In the genomic region with DNA sequence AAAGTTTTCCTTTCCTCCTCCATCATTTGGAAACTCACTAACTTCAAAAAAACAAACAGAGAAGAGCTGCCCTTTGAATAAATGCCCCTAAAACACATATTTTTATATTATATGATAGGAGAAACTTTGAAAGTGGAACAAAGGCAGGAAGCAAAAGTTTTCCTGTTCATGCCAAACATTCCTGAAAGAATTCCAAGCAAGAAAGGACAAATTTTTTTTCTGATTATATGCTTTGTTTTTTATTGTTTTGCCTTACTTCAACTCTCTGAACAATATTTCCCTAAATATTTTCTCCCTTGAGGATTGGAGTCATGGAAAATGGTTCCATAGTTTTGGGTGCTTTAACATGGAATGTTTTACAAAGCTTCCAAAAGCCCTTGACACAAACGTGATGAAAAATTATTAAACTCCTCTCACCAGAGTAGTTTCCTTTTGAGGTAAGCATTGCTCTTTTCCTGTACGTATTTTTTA, we compare ENCODE assay signal across 20 cellular contexts.
DNase-seq lines count a peak whose midpoint lies in the region; FAIRE-seq and TF ChIP-seq lines count a peak whose summit lies in the region.
"Had no signal": no experiment of that assay in that cellular context is flagged by ENCODE, and none has a peak within 500 bp of the region (broad histone marks: within the 10 kb centered on the region; RNA-seq: fewer than 3 reads in every experiment).

No MANE protein-coding gene starts in this region.

- DNase-seq in SJSA1 (ENCODE audit: low read depth in 1 of 2, low spot score in 2 of 2) (peak in 1 of 2 experiments; percentile 37), dermis microvascular lymphatic vessel endothelial cell (ENCODE audit: low read depth in 2 of 2) (peak; percentile 75 to 78), mesendoderm (no peak), type B pancreatic cell (ENCODE audit: extremely low spot score, unreplicated experiment) (no peak), SJCRH30 (no peak), small intestine (no peak)
- DNase-seq: Calu3; CD4-positive, alpha-beta T cell; Kasumi-1; NCI-H1105 treated with DMSO at 0.1 percent for 48 hours; NCI-H1694 treated with DMSO at 0.1 percent for 48 hours; NCI-H2107; NCI-H226; NCI-H524 treated with DMSO at 0.1 percent for 48 hours; SHP77 had no signal

- no peak overlapping the region for H2BK120ac ChIP-seq in mesendoderm (ENCODE audit: low read depth, low read length)

- no peaks in the 10 kb centered on the region for H3K79me1 ChIP-seq in mesendoderm (ENCODE audit: low read length)

- no peak for TF ChIP-seq CTCF in type B pancreatic cell (conservative IDR thresholded peaks at IDR 0.05)

- H2BK15ac ChIP-seq in mesendoderm (replicated peaks; ENCODE audit: low read depth) = no peak overlapping the region

- peak overlapping the region; percentile 61 for H3K27ac ChIP-seq in SJSA1
- no peak overlapping the region for H3K27ac ChIP-seq in mesendoderm (ENCODE audit: low read depth, low read length)
- H3K27ac ChIP-seq in SJCRH30 = no peak overlapping the region
- no peak overlapping the region for H3K27ac ChIP-seq in small intestine (ENCODE audit: low read depth in 1 of 2, low read length in 1 of 2)

- H3K4me3 Mint-ChIP-seq in type B pancreatic cell = no peak overlapping the region
- H3K4me3 Mint-ChIP-seq: B cell; CD4-positive, alpha-beta T cell; IgD-negative memory B cell had no signal

- no peak overlapping the region for H2AK5ac ChIP-seq in mesendoderm (ENCODE audit: low read length)

- H3K9ac ChIP-seq in mesendoderm (ENCODE audit: low read length) (no peak overlapping the region), skeletal muscle satellite cell (ENCODE audit: low read depth, low read length) (peak overlapping the region; percentile 23)

- H4K5ac ChIP-seq in mesendoderm (ENCODE audit: low read length) = no peak overlapping the region

- H3K36me3 ChIP-seq in SJSA1 = no peaks in the 10 kb centered on the region
- H3K36me3 ChIP-seq in mesendoderm (ENCODE audit: control insufficient read depth, insufficient read depth, low read length) = no peaks in the 10 kb centered on the region
- H3K36me3 ChIP-seq in skeletal muscle satellite cell (ENCODE audit: insufficient read depth, low read length) = no peaks in the 10 kb centered on the region
- no peaks in the 10 kb centered on the region for H3K36me3 ChIP-seq in SJCRH30
- no peaks in the 10 kb centered on the region for H3K36me3 ChIP-seq in small intestine (ENCODE audit: control insufficient read depth in 2 of 2, insufficient read depth in 2 of 2, low read length in 2 of 2)
- H3K36me3 ChIP-seq: HAP-1 had no signal

- H3K27ac Mint-ChIP-seq in type B pancreatic cell = no peak overlapping the region
- H3K27ac Mint-ChIP-seq: B cell; CD4-positive, alpha-beta T cell; IgD-negative memory B cell had no signal

- peaks cover 9% of the 10 kb centered on the region for H3K4me1 ChIP-seq in SJSA1 (replicated peaks)
- H3K4me1 ChIP-seq in mesendoderm (ENCODE audit: control insufficient read depth, low read depth, low read length) = peaks cover 3% of the 10 kb centered on the region
- H3K4me1 ChIP-seq in skeletal muscle satellite cell (ENCODE audit: control insufficient read depth, insufficient read depth, low read length) = peaks cover 11% of the 10 kb centered on the region
- peaks cover 4% of the 10 kb centered on the region for H3K4me1 ChIP-seq in SJCRH30
- no peaks in the 10 kb centered on the region for H3K4me1 ChIP-seq in small intestine (ENCODE audit: control insufficient read depth in 2 of 2, insufficient read depth in 1 of 2, low read depth in 1 of 2, low read length in 1 of 2)
- H3K4me1 ChIP-seq: HAP-1 had no signal

- H3K79me2 ChIP-seq in mesendoderm (ENCODE audit: control insufficient read depth, insufficient read depth, low read length) = no peaks in the 10 kb centered on the region

- no peaks in the 10 kb centered on the region for H3K9me3 ChIP-seq in SJSA1 (replicated peaks)
- no peaks in the 10 kb centered on the region for H3K9me3 ChIP-seq in skeletal muscle satellite cell (replicated peaks; ENCODE audit: low read length)
- no peaks in the 10 kb centered on the region for H3K9me3 ChIP-seq in SJCRH30 (replicated peaks)
- no peaks in the 10 kb centered on the region for H3K9me3 ChIP-seq in small intestine (ENCODE audit: control insufficient read depth, low read depth)
- H3K9me3 ChIP-seq: HAP-1 had no signal

- H2BK5ac ChIP-seq in mesendoderm (ENCODE audit: low read length) = no peak overlapping the region

- H3K23ac ChIP-seq in mesendoderm (ENCODE audit: low read length) = no peak overlapping the region

- no peak overlapping the region for H3K4me3 ChIP-seq in SJSA1
- no peak overlapping the region for H3K4me3 ChIP-seq in mesendoderm (ENCODE audit: low read length)
- no peak overlapping the region for H3K4me3 ChIP-seq in skeletal muscle satellite cell (ENCODE audit: low read length)
- no peak overlapping the region for H3K4me3 ChIP-seq in SJCRH30
- no peak overlapping the region for H3K4me3 ChIP-seq in small intestine (ENCODE audit: low read depth in 1 of 2, low read length in 2 of 2)
- H3K4me3 ChIP-seq: HAP-1 had no signal

- H3K9me3 Mint-ChIP-seq in type B pancreatic cell = peaks cover 9% of the 10 kb centered on the region
- H3K9me3 Mint-ChIP-seq: CD4-positive, alpha-beta T cell had no signal

- no peak overlapping the region for H3K4ac ChIP-seq in mesendoderm (ENCODE audit: low read depth, low read length)

- no peaks in the 10 kb centered on the region for H3K4me1 Mint-ChIP-seq in type B pancreatic cell (ENCODE audit: unreplicated experiment)
- H3K4me1 Mint-ChIP-seq: B cell, IgD-negative memory B cell had no signal

- H4K8ac ChIP-seq in mesendoderm (ENCODE audit: low read depth, low read length) = no peak overlapping the region

- peak overlapping the region; percentile 56 for H3K18ac ChIP-seq in mesendoderm (ENCODE audit: low read length)

- H3K27me3 Mint-ChIP-seq in type B pancreatic cell = no peaks in the 10 kb centered on the region
- H3K27me3 Mint-ChIP-seq: B cell had no signal

- no CpG with 5 or more reads among the region's 2 CpGs for WGBS in mesendoderm (ENCODE audit: extremely low coverage, insufficient coverage, low lambda C conversion rate)
- WGBS in small intestine, 3 donors = 8 to 27% (median 12%) methylated on average over 2 of the region's 2 CpGs

- H3K27me3 ChIP-seq in SJSA1 (replicated peaks) (no peaks in the 10 kb centered on the region), mesendoderm (ENCODE audit: insufficient read depth, low read length, poor library complexity) (no peaks in the 10 kb centered on the region), skeletal muscle satellite cell (ENCODE audit: control insufficient read depth, insufficient read depth, low read length) (no peaks in the 10 kb centered on the region), SJCRH30 (no peaks in the 10 kb centered on the region), small intestine (ENCODE audit: control insufficient read depth in 2 of 2, insufficient read depth in 2 of 2, low read length in 2 of 2) (no peaks in the 10 kb centered on the region)

- no peak overlapping the region for H3K4me2 ChIP-seq in mesendoderm (ENCODE audit: low read length)
- H3K4me2 ChIP-seq in skeletal muscle satellite cell (ENCODE audit: low read length) = peak overlapping the region; percentile 33

- no peaks in the 10 kb centered on the region for H3K36me3 Mint-ChIP-seq in type B pancreatic cell
- H3K36me3 Mint-ChIP-seq: IgD-negative memory B cell had no signal

- H3K56ac ChIP-seq in mesendoderm (ENCODE audit: low read length) = no peak overlapping the region

- no peak for FAIRE-seq in small intestine (lab: Jason Lieb, UNC)
- FAIRE-seq: HTR-8/SVneo had no signal

Comparison
In these comparisons a context has a peak if more than half of its experiments do, and no peak if none do; other contexts are left out.
1. DNase-seq: peak in dermis microvascular lymphatic vessel endothelial cell (2 of 2); none in mesendoderm (single experiment), type B pancreatic cell (single experiment), SJCRH30 (0 of 2) and small intestine (single experiment).